Comparison of ENCODE assay signal across 22 cellular contexts in genomic region chr1:221451741-221452140, GRCh38.
A peak's percentile ranks its signal among the peaks of the same experiment; 100 is the strongest.
DNase-seq lines count a peak whose midpoint lies in the region; ATAC-seq, FAIRE-seq and TF ChIP-seq lines count a peak whose summit lies in the region.
"Had no signal": no experiment of that assay in that cellular context is flagged by ENCODE, and none has a peak within 500 bp of the region (broad histone marks: within the 10 kb centered on the region; RNA-seq: fewer than 3 reads in every experiment).

No MANE protein-coding gene starts in this region.

- H3K4me1 ChIP-seq in K562 (replicated peaks in 1 of 2; ENCODE audit: control insufficient read depth in 2 of 2, insufficient read depth in 2 of 2, low read length in 2 of 2) = no peaks in the 10 kb centered on the region
- no peaks in the 10 kb centered on the region for H3K4me1 ChIP-seq in psoas muscle
- H3K4me1 ChIP-seq: A549 had no signal

- TF ChIP-seq POLR2A in K562 (conservative IDR thresholded peaks at IDR 0.05) = no peak

- POLR2A ChIA-PET in K562 (lab: Yijun Ruan, JAX) = no interaction called here

- DNase-seq in D721Med (ENCODE audit: insufficient read length, low spot score) = no peak
- no peak for DNase-seq in K562 (ENCODE audit: extremely low read depth in 1 of 4, low spot score in 3 of 4)
- DNase-seq in fibroblast of gingiva (ENCODE audit: low read depth) = peak; percentile 14
- no peak for DNase-seq in psoas muscle
- no peak for DNase-seq in left cardiac atrium
- DNase-seq in sciatic nerve (ENCODE audit: low spot score) = no peak
- DNase-seq in HT-29 (ENCODE audit: low spot score) = no peak
- DNase-seq in NCI-H1436 treated with DMSO at 0.1 percent for 48 hours (lab: John Stamatoyannopoulos, UW) = no peak
- DNase-seq: 8988T; ACHN; C1 segment of cervical spinal cord; Calu3; CD4-positive, alpha-beta memory T cell; COR-L47; DMS153; DND-41; H9 had no signal

- TF ChIP-seq CTCF in D721Med (IDR thresholded peaks at IDR 0.05; ENCODE audit: insufficient read depth, missing control alignments) (no peak), K562 (IDR thresholded peaks at IDR 0.05 in 2 of 3, conservative IDR thresholded peaks at IDR 0.05 in 1 of 3; ENCODE audit: insufficient read depth in 2 of 3, low read depth in 1 of 3, low read length in 3 of 3) (no peak), psoas muscle (IDR thresholded peaks at IDR 0.05) (no peak)

- H3K27ac ChIP-seq in K562 (ENCODE audit: extremely low read depth, low read depth, low read length) = no peak overlapping the region
- H3K27ac ChIP-seq in psoas muscle = no peak overlapping the region
- H3K27ac ChIP-seq: A549 had no signal

- H3K9ac ChIP-seq in K562 (ENCODE audit: insufficient read depth in 1 of 2, low read depth in 2 of 2, low read length in 2 of 2) = no peak overlapping the region

- no peak overlapping the region for H2AFZ ChIP-seq in K562 (ENCODE audit: low read depth, low read length)
- H2AFZ ChIP-seq: GM23338 had no signal

- ATAC-seq in K562 (no peak), psoas muscle (peak in 3 of 4 donors; percentile 42 to 61 (median 48)), left cardiac atrium (no peak), sciatic nerve (no peak)
- ATAC-seq: A549, GM23338, HCT116 had no signal

- H3K4me3 ChIP-seq in K562 = no peak overlapping the region
- no peak overlapping the region for H3K4me3 ChIP-seq in psoas muscle
- H3K4me3 ChIP-seq: A549, GM23338 had no signal

- FAIRE-seq in D721Med (lab: Jason Lieb, UNC) (peak; percentile 64), K562 (lab: Jason Lieb, UNC) (peak; percentile 6)
- FAIRE-seq: A549, G401.6, GM12892 had no signal

- in situ Hi-C loops in K562 (cut with MboI) = no loop called here

- H3K9me1 ChIP-seq in K562 (ENCODE audit: control insufficient read depth, insufficient read depth, low read length) = no peaks in the 10 kb centered on the region

- H3K27me3 ChIP-seq in K562 (ENCODE audit: control insufficient read depth in 2 of 2, insufficient read depth in 2 of 2, low read length in 2 of 2) (no peaks in the 10 kb centered on the region), psoas muscle (ENCODE audit: insufficient read depth in 3 of 3, low read length in 2 of 3) (no peaks in the 10 kb centered on the region)

- no peak for TF ChIP-seq RAD21 in K562 (CRISPR knock-in tag; conservative IDR thresholded peaks at IDR 0.05 in 1 of 2, IDR thresholded peaks at IDR 0.05 in 1 of 2)

- H3K36me3 ChIP-seq in K562 (ENCODE audit: control insufficient read depth, insufficient read depth, low read length) = no peaks in the 10 kb centered on the region
- H3K36me3 ChIP-seq in psoas muscle (ENCODE audit: insufficient read depth in 1 of 2, low read depth in 1 of 2) = no peaks in the 10 kb centered on the region

- CTCF ChIA-PET in K562 (lab: Yijun Ruan, JAX; ENCODE audit: low intra/inter-chr PET ratio) = no interaction called here

- intact Hi-C loops in K562 (cut with micrococcal nuclease) (no loop called here), psoas muscle (cut with DNase I) (no loop called here), left cardiac atrium (cut with DNase I) (no loop called here), sciatic nerve (cut with DNase I) (no loop called here)

- no TSS peak for BruUV-seq in K562 (replicated peaks; lab: Mats Ljungman, UMichigan)

- no peaks in the 10 kb centered on the region for H3K9me3 ChIP-seq in K562 (replicated peaks; ENCODE audit: control insufficient read depth, insufficient read depth, low read depth, low read length)
- no peaks in the 10 kb centered on the region for H3K9me3 ChIP-seq in psoas muscle
- H3K9me3 ChIP-seq: A549 had no signal

- H4K20me1 ChIP-seq in K562 (replicated peaks; ENCODE audit: control insufficient read depth, insufficient read depth, low read length) = no peaks in the 10 kb centered on the region

- TF ChIP-seq EP300 in K562 (IDR thresholded peaks at IDR 0.05; ENCODE audit: low read length) = no peak

- WGBS in K562 (ENCODE audit: insufficient coverage, low coverage, missing lambda C conversion rate) = 0% methylated on average over 1 of the region's 1 CpG
- WGBS in psoas muscle, 3 donors = 63 to 86% (median 67%) methylated on average over 1 of the region's 1 CpG

- no peak overlapping the region for H3K4me2 ChIP-seq in K562 (ENCODE audit: insufficient read depth, low read length)
- H3K4me2 ChIP-seq: A549, GM23338 had no signal

- no peaks in the 10 kb centered on the region for H3K79me2 ChIP-seq in K562 (ENCODE audit: control insufficient read depth, insufficient read depth, low read length)

TF ChIP-seq in K562, 482 proteins besides CTCF, POLR2A, EP300 and RAD21 (continues in another document):
- no peak for TF ChIP-seq FOXJ2 (tag; IDR thresholded peaks at IDR 0.05)
- no peak for TF ChIP-seq PCBP1 (IDR thresholded peaks at IDR 0.05; ENCODE audit: low read depth, low read length, poor library complexity, severe bottlenecking)
- no peak for TF ChIP-seq EZH2 (IDR thresholded peaks at IDR 0.05; ENCODE audit: borderline replicate concordance, low read depth, low read length)
- no peak for TF ChIP-seq TAF15 (IDR thresholded peaks at IDR 0.05; ENCODE audit: low read depth, low read length)
- TF ChIP-seq ZNF318 (IDR thresholded peaks at IDR 0.05; ENCODE audit: borderline replicate concordance in 1 of 2, low read depth in 1 of 2) = no peak
- TF ChIP-seq ZNF668 (CRISPR knock-in tag; IDR thresholded peaks at IDR 0.05) = no peak
- TF ChIP-seq SP1 (CRISPR knock-in tag; IDR thresholded peaks at IDR 0.05) = no peak
- no peak for TF ChIP-seq TSC22D4 (tag; IDR thresholded peaks at IDR 0.05)
- TF ChIP-seq EHMT2 (IDR thresholded peaks at IDR 0.05) = no peak
- TF ChIP-seq SETDB1 (IDR thresholded peaks at IDR 0.05; ENCODE audit: low read length) = no peak
- no peak for TF ChIP-seq ZNF133 (CRISPR knock-in tag; IDR thresholded peaks at IDR 0.05)
- no peak for TF ChIP-seq DMBX1 (CRISPR knock-in tag; IDR thresholded peaks at IDR 0.05; ENCODE audit: borderline replicate concordance)
- no peak for TF ChIP-seq HMG20B (CRISPR knock-in tag; IDR thresholded peaks at IDR 0.05)
- no peak for TF ChIP-seq ZBTB7A (IDR thresholded peaks at IDR 0.05; ENCODE audit: borderline replicate concordance, control insufficient read depth, low read depth, low read length)
- TF ChIP-seq KDM2B (CRISPR knock-in tag; IDR thresholded peaks at IDR 0.05) = no peak

Comparison
In these comparisons a context has a peak if more than half of its experiments do, and no peak if none do; other contexts are left out.
1. ATAC-seq: peak in psoas muscle (3 of 4); none in K562 (single experiment), left cardiac atrium (0 of 2) and sciatic nerve (single experiment).